ENCODE assay signal across 16 cellular contexts in genomic region chr6:26141378-26141901, GRCh38. TPM values are rescaled to one million over a fixed set of nuclear protein-coding genes. Genes with fewer than 3 reads are reported as not detected.
A peak's percentile ranks its signal among the peaks of the same experiment; 100 is the strongest.
DNase-seq lines count a peak whose midpoint lies in the region; ATAC-seq, FAIRE-seq and TF ChIP-seq lines count a peak whose summit lies in the region.
"Had no signal": no experiment of that assay in that cellular context is flagged by ENCODE, and none has a peak within 500 bp of the region (broad histone marks: within the 10 kb centered on the region; RNA-seq: fewer than 3 reads in every experiment).

No MANE protein-coding gene starts in this region.

- no peaks in the 10 kb centered on the region for H3K9me3 ChIP-seq in astrocyte (ENCODE audit: insufficient read depth, low read depth, low read length)

- peaks cover 5% of the 10 kb centered on the region for H4K20me1 ChIP-seq in astrocyte (ENCODE audit: insufficient read depth, low read length)

- peak; percentile 84 for ATAC-seq in sciatic nerve
- no peak for ATAC-seq in GM21786 (IDR thresholded peaks at IDR 0.05; ENCODE audit: unreplicated experiment)

- no peak overlapping the region for H2AFZ ChIP-seq in astrocyte (ENCODE audit: low read depth, low read length)

- no peak for TF ChIP-seq POLR2A in H54 (IDR thresholded peaks at IDR 0.05; ENCODE audit: low read depth, low read length)

- H3K36me3 Mint-ChIP-seq in astrocyte (ENCODE audit: low read depth, unreplicated experiment), result peaks cover 24% of the 10 kb centered on the region

- no peak overlapping the region for H3K27ac ChIP-seq in astrocyte (ENCODE audit: low read depth, low read length)

- peaks cover 20% of the 10 kb centered on the region for H3K4me1 Mint-ChIP-seq in astrocyte (ENCODE audit: low read depth, unreplicated experiment)

- TF ChIP-seq CTCF in astrocyte (IDR thresholded peaks at IDR 0.05; ENCODE audit: insufficient read depth, low read depth, low read length), result no peak

- no peaks in the 10 kb centered on the region for H3K27me3 Mint-ChIP-seq in astrocyte (ENCODE audit: low read depth, unreplicated experiment)
- H3K27me3 Mint-ChIP-seq: activated T-cell treated with anti-CD3 and anti-CD28 coated beads, Interleukin-2, amount 50 U/mL, for 24 hours; dendritic cell treated with granulocyte-macrophage colony-stimulating factor and Interleukin-4, amounts not matched to agents 40 ng/mL and 50 ng/mL, for 4 days had no signal

- H3K79me2 ChIP-seq in astrocyte (ENCODE audit: insufficient read depth, low read length), result no peaks in the 10 kb centered on the region

- no peaks in the 10 kb centered on the region for H3K27me3 ChIP-seq in astrocyte (ENCODE audit: insufficient read depth, low read length)

- no peak overlapping the region for H3K27ac Mint-ChIP-seq in astrocyte (ENCODE audit: unreplicated experiment)
- H3K27ac Mint-ChIP-seq: activated T-cell treated with anti-CD3 and anti-CD28 coated beads, Interleukin-2, amount 50 U/mL, for 24 hours; dendritic cell treated with granulocyte-macrophage colony-stimulating factor and Interleukin-4, amounts not matched to agents 40 ng/mL and 50 ng/mL, for 4 days; immature natural killer cell had no signal

- DNase-seq in NCI-H1417 (lab: John Stamatoyannopoulos, UW) (peak in 2 of 3 experiments; percentile 23 to 63), NCI-H1417 treated with DMSO at 0.1 percent for 48 hours (lab: John Stamatoyannopoulos, UW) (no peak), astrocyte (ENCODE audit: low read depth) (no peak), left kidney (ENCODE audit: low read depth, low spot score) (peak; percentile 61), sciatic nerve (ENCODE audit: low spot score) (no peak), Kasumi-1 (lab: John Stamatoyannopoulos, UW) (no peak), H54 (ENCODE audit: insufficient read length, low spot score) (no peak)
- DNase-seq: activated CD4-positive, alpha-beta T cell treated with anti-CD3 and anti-CD28 coated beads for 48 hours; activated T-cell treated with anti-CD3 and anti-CD28 coated beads, Interleukin-2, amount 50 U/mL, for 24 hours; immature natural killer cell; KG1; NCI-H2081 treated with DMSO at 0.1 percent for 48 hours had no signal

- no peaks in the 10 kb centered on the region for H3K4me1 ChIP-seq in astrocyte (ENCODE audit: insufficient read depth, low read length)

- peaks cover 2% of the 10 kb centered on the region for H3K9me3 Mint-ChIP-seq in astrocyte (ENCODE audit: unreplicated experiment)
- H3K9me3 Mint-ChIP-seq: activated T-cell treated with anti-CD3 and anti-CD28 coated beads, Interleukin-2, amount 50 U/mL, for 24 hours; dendritic cell treated with granulocyte-macrophage colony-stimulating factor and Interleukin-4, amounts not matched to agents 40 ng/mL and 50 ng/mL, for 4 days; immature natural killer cell had no signal

- no peak overlapping the region for H3K4me2 ChIP-seq in astrocyte (ENCODE audit: low read length)

- FAIRE-seq in astrocyte (lab: Jason Lieb, UNC), result no peak
- FAIRE-seq in H54 (lab: Jason Lieb, UNC), result no peak
- FAIRE-seq: GM18507 had no signal

- H3K4me3 ChIP-seq in astrocyte (ENCODE audit: insufficient read depth, low read depth, low read length), result no peak overlapping the region
- H3K4me3 ChIP-seq: skin epidermis had no signal

- intact Hi-C loops in sciatic nerve (cut with DNase I), result no loop called here

- peak overlapping the region; percentile 61 for H3K4me3 Mint-ChIP-seq in astrocyte (ENCODE audit: unreplicated experiment)
- H3K4me3 Mint-ChIP-seq: activated T-cell treated with anti-CD3 and anti-CD28 coated beads, Interleukin-2, amount 50 U/mL, for 24 hours; dendritic cell treated with granulocyte-macrophage colony-stimulating factor and Interleukin-4, amounts not matched to agents 40 ng/mL and 50 ng/mL, for 4 days; immature natural killer cell had no signal

- H3K9ac ChIP-seq in astrocyte (ENCODE audit: low read length), result no peak overlapping the region

- peaks cover 2% of the 10 kb centered on the region for H3K36me3 ChIP-seq in astrocyte (ENCODE audit: insufficient read depth, low read length)

RNA-seq across cellular contexts. Expression of gene HFE, which starts 54.2 kb away (rescaled TPM):
- 5.7 and 7.7 TPM in 2 replicates for total RNA-seq in astrocyte
- total RNA-seq in sciatic nerve, result 13.9 TPM

Comparison
In these comparisons a context has a peak if more than half of its experiments do, and no peak if none do; other contexts are left out.
1. DNase-seq: peak in NCI-H1417 (2 of 3) and left kidney (single experiment); none in NCI-H1417 treated with DMSO at 0.1 percent for 48 hours (single experiment), astrocyte (single experiment), sciatic nerve (single experiment), Kasumi-1 (0 of 2) and H54 (single experiment).